ENCODE assay signal across 36 cellular contexts in genomic region chrX:12145402-12145801, GRCh38. TPM values are rescaled to one million over a fixed set of nuclear protein-coding genes. Genes with fewer than 3 reads are reported as not detected.
"Had no signal": no experiment of that assay in that cellular context is flagged by ENCODE, and none has a peak within 500 bp of the region (broad histone marks: within the 10 kb centered on the region; RNA-seq: fewer than 3 reads in every experiment).

No MANE protein-coding gene starts in this region.

- H3K4me3 ChIP-seq: adrenal gland, breast epithelium, cardiac muscle cell, colonic mucosa, esophagus squamous epithelium, heart left ventricle had no signal

- H3K36me3 ChIP-seq: adrenal gland, breast epithelium, cardiac muscle cell, colonic mucosa, esophagus squamous epithelium, heart left ventricle, WERI-Rb-1 had no signal

- H3K9me3 ChIP-seq: adrenal gland, colonic mucosa, esophagus squamous epithelium, heart left ventricle had no signal

- H3K4me1 ChIP-seq: adrenal gland, breast epithelium, colonic mucosa, esophagus squamous epithelium, heart left ventricle had no signal

- FAIRE-seq: endometrium, endothelial cell of umbilical vein, frontal cortex had no signal

- H3K27me3 ChIP-seq: adrenal gland, colonic mucosa, esophagus squamous epithelium had no signal

- H3K27ac ChIP-seq: adrenal gland, breast epithelium, cardiac muscle cell, colonic mucosa, epithelial cell of prostate, esophagus squamous epithelium, heart left ventricle, WERI-Rb-1 had no signal

- DNase-seq: activated B cell treated with CpG ODN at 0.5 μM for 24 hours; activated CD4-positive, alpha-beta T cell treated with anti-CD3 and anti-CD28 coated beads for 48 hours; activated CD4-positive, alpha-beta T cell treated with anti-CD3 and anti-CD28 coated beads, Interleukin-2, amount 50 U/mL, for 1 hour; activated CD4-positive, alpha-beta T cell treated with anti-CD3 and anti-CD28 coated beads, Interleukin-2, amount 50 U/mL, for 48 hours; activated CD8-positive, alpha-beta memory T cell treated with anti-CD3 and anti-CD28 coated beads for 24 hours; activated CD8-positive, alpha-beta T cell treated with anti-CD3 and anti-CD28 coated beads for 36 hours; activated effector memory CD4-positive, alpha-beta T cell treated with anti-CD3 and anti-CD28 coated beads, Interleukin-2, amount 50 U/mL, for 16 hours; activated naive CD4-positive, alpha-beta T cell treated with anti-CD3 and anti-CD28 coated beads for 36 hours; activated naive CD8-positive, alpha-beta T cell treated with anti-CD3 and anti-CD28 coated beads for 36 hours; activated naive CD8-positive, alpha-beta T cell treated with anti-CD3 and anti-CD28 coated beads, Interleukin-2, amount 50 U/mL, for 24 hours; activated T-cell treated with anti-CD3 and anti-CD28 coated beads, Interleukin-2, amount 50 U/mL, for 1 hour; activated T-cell treated with anti-CD3 and anti-CD28 coated beads, Interleukin-2, amount 50 U/mL, for 48 hours; adrenal gland; amygdala; aorta; central memory CD4-positive, alpha-beta T cell; cerebellar nuclear complex; colonic mucosa; effector CD8-positive, alpha-beta T cell; esophagus squamous epithelium; foreskin fibroblast; heart left ventricle; T-helper 1 cell; T-helper 17 cell; T1000; WERI-Rb-1 had no signal

- ATAC-seq: activated CD4-positive, CD25-positive, alpha-beta regulatory T cell treated with anti-CD3 and anti-CD28 coated beads, Interleukin-2, amount 50 U/mL, for 24 hours; activated CD8-positive, alpha-beta T cell treated with anti-CD3 and anti-CD28 coated beads for 36 hours; activated naive CD8-positive, alpha-beta T cell treated with anti-CD3 and anti-CD28 coated beads, Interleukin-2, amount 50 U/mL, for 24 hours; heart left ventricle; T-helper 17 cell had no signal

RNA-seq across cellular contexts. Expression of gene FRMPD4, which starts 7.1 kb away (rescaled TPM):
- total RNA-seq: activated B cell treated with CpG ODN at 0.5 μM for 24 hours; activated CD8-positive, alpha-beta T cell treated with anti-CD3 and anti-CD28 coated beads for 36 hours; activated naive CD4-positive, alpha-beta T cell treated with anti-CD3 and anti-CD28 coated beads for 36 hours; activated naive CD8-positive, alpha-beta T cell treated with anti-CD3 and anti-CD28 coated beads for 36 hours; activated T-helper 1 cell treated with anti-CD3 and anti-CD28 coated beads, Interleukin-12 subunit alpha, Interleukin-12 subunit beta, Interleukin-2, Interleukin-4 antibody, amounts not matched to agents 30 ng/mL and 10 ng/mL and 1 ng/mL, durations not matched to agents 14 hours and 24 hours and 36 hours; activated T-helper 2 cell treated with anti-CD3 and anti-CD28 coated beads, Interferon-gamma antibody, Interleukin-2, Interleukin-4, amounts not matched to agents 10 μg/mL and 5 μg/mL and 100 μg/mL, durations not matched to agents 14 hours and 24 hours and 36 hours; dermis microvascular lymphatic vessel endothelial cell; endothelial cell of umbilical vein; T-helper 17 cell had no signal
- polyA plus RNA-seq: aorta, endothelial cell of umbilical vein had no signal
